ENCODE assay signal across 8 cellular contexts in genomic region chr11:86955111-86955673, GRCh38. TPM values are rescaled to one million over a fixed set of nuclear protein-coding genes. Genes with fewer than 3 reads are reported as not detected.
A peak's percentile ranks its signal among the peaks of the same experiment; 100 is the strongest.
DNase-seq lines count a peak whose midpoint lies in the region; ATAC-seq and TF ChIP-seq lines count a peak whose summit lies in the region.

TSS of gene FZD4 (minus strand) at chr11:86955395. CDS start at chr11:86955085, 310 bp downstream.

- peak within 1 kb of the TSS; percentile 94 for H3K27ac ChIP-seq in lower lobe of right lung

- intact Hi-C loops in activated CD4-positive, alpha-beta T cell treated with anti-CD3 and anti-CD28 coated beads, Interleukin-2, amount 10 ng/mL, durations not matched to agents 24 days and 14 days (cut with micrococcal nuclease) = loop anchor here (5.0 to 10.0 kb wide), 2 partner anchors 82 to 130 kb away; partner anchors contain the start of gene TMEM135
- intact Hi-C loops in lower lobe of right lung (cut with DNase I) = no loop called here

- H3K27ac Mint-ChIP-seq in activated CD4-positive, alpha-beta T cell treated with anti-CD3 and anti-CD28 coated beads, Interleukin-2, amount 10 ng/mL, durations not matched to agents 24 days and 14 days = no peak within 1 kb of the TSS
- peak within 1 kb of the TSS; percentile 24 to 59 for H3K27ac Mint-ChIP-seq in effector memory CD8-positive, alpha-beta T cell

- DNase-seq in C1 segment of cervical spinal cord (lab: John Stamatoyannopoulos, UW) = peak in 13 of 14 donors; percentile 17 to 84 (median 72)
- DNase-seq in NCI-H2227 (lab: John Stamatoyannopoulos, UW; ENCODE audit: unreplicated experiment) = peak; percentile 90
- DNase-seq in activated CD4-positive, alpha-beta T cell treated with anti-CD3 and anti-CD28 coated beads, Interleukin-2, amount 10 ng/mL, durations not matched to agents 24 days and 14 days = peak; percentile 85
- peak; percentile 11 to 44 (median 26) for DNase-seq in effector memory CD8-positive, alpha-beta T cell
- DNase-seq in lower lobe of right lung = peak; percentile 93
- peak; percentile 40 for DNase-seq in stimulated activated CD8-positive, alpha-beta memory T cell treated with anti-CD3 and anti-CD28 coated beads, Interleukin-12 subunit alpha, Interleukin-12 subunit beta, amount 100 ng/mL, for 4 hours (ENCODE audit: low read depth)

- H3K4me3 ChIP-seq in lower lobe of right lung = peak within 1 kb of the TSS; percentile 78

- H3K9me3 ChIP-seq in lower lobe of right lung = no peaks in the 10 kb centered on the region

- H3K36me3 Mint-ChIP-seq in activated CD4-positive, alpha-beta T cell treated with anti-CD3 and anti-CD28 coated beads, Interleukin-2, amount 10 ng/mL, durations not matched to agents 24 days and 14 days (ENCODE audit: low read depth) = peaks cover 2% of the 10 kb centered on the region
- H3K36me3 Mint-ChIP-seq in effector memory CD8-positive, alpha-beta T cell (ENCODE audit: insufficient read depth) = no peaks in the 10 kb centered on the region

- peaks cover 26% of the 10 kb centered on the region for H3K4me1 ChIP-seq in lower lobe of right lung

- peaks cover 13% of the 10 kb centered on the region for H3K36me3 ChIP-seq in lower lobe of right lung

- H3K9me3 Mint-ChIP-seq in activated CD4-positive, alpha-beta T cell treated with anti-CD3 and anti-CD28 coated beads, Interleukin-2, amount 10 ng/mL, durations not matched to agents 24 days and 14 days = no peaks in the 10 kb centered on the region
- no peaks in the 10 kb centered on the region for H3K9me3 Mint-ChIP-seq in effector memory CD8-positive, alpha-beta T cell

- H3K27me3 ChIP-seq in lower lobe of right lung (ENCODE audit: low read depth) = no peaks in the 10 kb centered on the region

- H3K4me1 Mint-ChIP-seq in activated CD4-positive, alpha-beta T cell treated with anti-CD3 and anti-CD28 coated beads, Interleukin-2, amount 10 ng/mL, durations not matched to agents 24 days and 14 days = peaks cover 7% of the 10 kb centered on the region
- H3K4me1 Mint-ChIP-seq in effector memory CD8-positive, alpha-beta T cell (ENCODE audit: low read depth in 2 of 2) = peaks cover 11 to 19% of the 10 kb centered on the region in 2 donors

- H3K27me3 Mint-ChIP-seq in activated CD4-positive, alpha-beta T cell treated with anti-CD3 and anti-CD28 coated beads, Interleukin-2, amount 10 ng/mL, durations not matched to agents 24 days and 14 days = peaks cover 72% of the 10 kb centered on the region
- H3K27me3 Mint-ChIP-seq in effector memory CD8-positive, alpha-beta T cell = peaks cover 16 to 17% of the 10 kb centered on the region in 2 donors

- H3K4me3 Mint-ChIP-seq in activated CD4-positive, alpha-beta T cell treated with anti-CD3 and anti-CD28 coated beads, Interleukin-2, amount 10 ng/mL, durations not matched to agents 24 days and 14 days = peak within 1 kb of the TSS; percentile 90
- H3K4me3 Mint-ChIP-seq in effector memory CD8-positive, alpha-beta T cell = peak within 1 kb of the TSS; percentile 88 to 94

- TF ChIP-seq CTCF in lower lobe of right lung (IDR thresholded peaks at IDR 0.05) = peak; percentile 29

- ATAC-seq in GM19023 (IDR thresholded peaks at IDR 0.05; ENCODE audit: unreplicated experiment) (peak; percentile 94), HG03108 (IDR thresholded peaks at IDR 0.05; ENCODE audit: unreplicated experiment) (peak; percentile 94), lower lobe of right lung (peak; percentile 97 to 98)
- peak; percentile 88 for ATAC-seq in effector memory CD8-positive, alpha-beta T cell (replicated peaks)

RNA-seq across cellular contexts. Expression of gene FZD4, which starts in this region (rescaled TPM):
- total RNA-seq in activated CD4-positive, alpha-beta T cell treated with anti-CD3 and anti-CD28 coated beads, Interleukin-2, amount 10 ng/mL, durations not matched to agents 24 days and 14 days = 0.02 TPM in 1 of 2 replicates, not detected in the other
- 51.1 TPM for total RNA-seq in lower lobe of right lung

Comparison
In these comparisons a context has a peak if more than half of its experiments do, and no peak if none do; other contexts are left out.
1. Peak in every context shown above with its lines: DNase-seq, ATAC-seq, H3K4me3 ChIP-seq and H3K27ac ChIP-seq.
2. RNA of gene FZD4 (total RNA-seq): 51.1 TPM in lower lobe of right lung (single experiment); 0.02 TPM in activated CD4-positive, alpha-beta T cell treated with anti-CD3 and anti-CD28 coated beads, Interleukin-2, amount 10 ng/mL, durations not matched to agents 24 days and 14 days; every median in the first group is over 10 times any median in the second.
3. Peak in DNase-seq in activated CD4-positive, alpha-beta T cell treated with anti-CD3 and anti-CD28 coated beads, Interleukin-2, amount 10 ng/mL, durations not matched to agents 24 days and 14 days; RNA of the gene not detected or under 1 TPM.
4. DNase-seq: peak in every context shown above with its lines; median percentile 93 in lower lobe of right lung; 90 in NCI-H2227; 85 in activated CD4-positive, alpha-beta T cell treated with anti-CD3 and anti-CD28 coated beads, Interleukin-2, amount 10 ng/mL, durations not matched to agents 24 days and 14 days; 72 in C1 segment of cervical spinal cord; 40 in stimulated activated CD8-positive, alpha-beta memory T cell treated with anti-CD3 and anti-CD28 coated beads, Interleukin-12 subunit alpha, Interleukin-12 subunit beta, amount 100 ng/mL, for 4 hours; 26 in effector memory CD8-positive, alpha-beta T cell.